ENCODE assay signal across 23 cellular contexts in the genomic region with DNA sequence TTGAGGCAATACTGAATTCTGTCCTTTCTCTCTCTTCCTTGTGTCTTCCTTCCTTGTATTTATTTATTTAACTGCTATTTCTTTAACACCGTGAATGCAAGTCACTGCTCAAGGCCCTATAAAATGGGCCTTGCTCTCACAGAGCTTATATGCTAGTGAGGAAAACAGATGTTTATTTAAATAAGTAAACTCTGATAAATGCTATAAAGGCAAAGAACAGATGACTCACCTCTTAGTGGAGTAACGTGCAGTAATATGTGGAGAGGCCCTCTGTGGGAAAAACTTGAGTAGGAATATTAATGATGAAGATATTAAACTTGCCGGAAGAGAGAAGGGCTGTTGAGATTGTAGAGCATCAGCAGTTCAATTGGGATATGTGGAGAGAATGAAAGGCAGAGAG.
"Had no signal": no experiment of that assay in that cellular context is flagged by ENCODE, and none has a peak within 500 bp of the region (broad histone marks: within the 10 kb centered on the region; RNA-seq: fewer than 3 reads in every experiment).

No MANE protein-coding gene starts in this region.

- H3K36me3 Mint-ChIP-seq: activated CD8-positive, alpha-beta memory T cell treated with anti-CD3 and anti-CD28 coated beads, Interleukin-2, amount 10 ng/mL, durations not matched to agents 7 days and 5 days; naive B cell had no signal

- H3K4me3 Mint-ChIP-seq: activated B cell treated with CpG ODN at 0.5 μM for 24 hours; activated CD4-positive, alpha-beta memory T cell treated with anti-CD3 and anti-CD28 coated beads, Interleukin-2, amount 10 ng/mL, durations not matched to agents 7 days and 5 days; activated CD8-positive, alpha-beta memory T cell treated with anti-CD3 and anti-CD28 coated beads, Interleukin-2, amount 10 ng/mL, durations not matched to agents 7 days and 5 days; activated naive CD4-positive, alpha-beta T cell treated with anti-CD3 and anti-CD28 coated beads for 36 hours; activated T-helper 17 cell treated with anti-CD3 and anti-CD28 coated beads, Interleukin-2, amount 50 U/mL, for 72 hours; naive B cell; neural crest cell had no signal

- DNase-seq: activated B cell treated with CpG ODN at 0.5 μM for 24 hours; activated CD4-positive, alpha-beta memory T cell treated with anti-CD3 and anti-CD28 coated beads, Interleukin-2, amount 10 ng/mL, durations not matched to agents 7 days and 5 days; activated CD4-positive, alpha-beta T cell treated with anti-CD3 and anti-CD28 coated beads for 48 hours; activated CD8-positive, alpha-beta memory T cell treated with anti-CD3 and anti-CD28 coated beads, Interleukin-2, amount 10 ng/mL, durations not matched to agents 7 days and 5 days; activated naive CD4-positive, alpha-beta T cell treated with anti-CD3 and anti-CD28 coated beads for 36 hours; dermis blood vessel endothelial cell; effector memory CD4-positive, alpha-beta T cell; gastrocnemius medialis; head of caudate nucleus; left ventricle myocardium inferior; mammary epithelial cell; naive B cell; stimulated activated naive CD8-positive, alpha-beta T cell treated with anti-CD3 and anti-CD28 coated beads, Interleukin-15, Interleukin-2, amounts not matched to agents 100 U/mL and 50 U/mL, for 24 hours; substantia nigra; T-helper 1 cell; T-helper 9 cell; uterus had no signal

- H3K9me3 Mint-ChIP-seq: activated B cell treated with CpG ODN at 0.5 μM for 24 hours; activated naive CD4-positive, alpha-beta T cell treated with anti-CD3 and anti-CD28 coated beads for 36 hours; activated T-helper 17 cell treated with anti-CD3 and anti-CD28 coated beads, Interleukin-2, amount 50 U/mL, for 72 hours; neural crest cell had no signal

- H3K4me3 ChIP-seq: cardiac muscle cell, gastrocnemius medialis, left ventricle myocardium inferior, prostate gland, right atrium auricular region, tibial nerve, uterus had no signal

- H3K9me3 ChIP-seq: gastrocnemius medialis, left ventricle myocardium inferior, prostate gland, right atrium auricular region, tibial nerve, uterus had no signal

- H3K27ac ChIP-seq: cardiac muscle cell, gastrocnemius medialis, left ventricle myocardium inferior, prostate gland, right atrium auricular region, tibial nerve had no signal

- H3K27me3 ChIP-seq: cardiac muscle cell, gastrocnemius medialis, right atrium auricular region, tibial nerve, uterus had no signal

- H3K4me1 ChIP-seq: gastrocnemius medialis, left ventricle myocardium inferior, prostate gland, right atrium auricular region, tibial nerve, uterus had no signal

- H3K27me3 Mint-ChIP-seq: activated B cell treated with CpG ODN at 0.5 μM for 24 hours; activated CD4-positive, alpha-beta memory T cell treated with anti-CD3 and anti-CD28 coated beads, Interleukin-2, amount 10 ng/mL, durations not matched to agents 7 days and 5 days; activated CD8-positive, alpha-beta memory T cell treated with anti-CD3 and anti-CD28 coated beads, Interleukin-2, amount 10 ng/mL, durations not matched to agents 7 days and 5 days; activated T-helper 17 cell treated with anti-CD3 and anti-CD28 coated beads, Interleukin-2, amount 50 U/mL, for 72 hours; naive B cell had no signal

- H3K4me1 Mint-ChIP-seq: activated B cell treated with CpG ODN at 0.5 μM for 24 hours; activated CD4-positive, alpha-beta memory T cell treated with anti-CD3 and anti-CD28 coated beads, Interleukin-2, amount 10 ng/mL, durations not matched to agents 7 days and 5 days; activated CD8-positive, alpha-beta memory T cell treated with anti-CD3 and anti-CD28 coated beads, Interleukin-2, amount 10 ng/mL, durations not matched to agents 7 days and 5 days; activated T-helper 17 cell treated with anti-CD3 and anti-CD28 coated beads, Interleukin-2, amount 50 U/mL, for 72 hours; naive B cell; neural crest cell had no signal

- H3K36me3 ChIP-seq: cardiac muscle cell, gastrocnemius medialis, left ventricle myocardium inferior, prostate gland, right atrium auricular region, tibial nerve, uterus had no signal

- ATAC-seq: activated CD8-positive, alpha-beta memory T cell treated with anti-CD3 and anti-CD28 coated beads, Interleukin-2, amount 10 ng/mL, durations not matched to agents 7 days and 5 days; activated T-helper 17 cell treated with anti-CD3 and anti-CD28 coated beads, Interleukin-2, amount 50 U/mL, for 72 hours; gastrocnemius medialis; stimulated activated naive CD8-positive, alpha-beta T cell treated with anti-CD3 and anti-CD28 coated beads, Interleukin-15, Interleukin-2, amounts not matched to agents 100 U/mL and 50 U/mL, for 24 hours had no signal
